In the genomic region with DNA sequence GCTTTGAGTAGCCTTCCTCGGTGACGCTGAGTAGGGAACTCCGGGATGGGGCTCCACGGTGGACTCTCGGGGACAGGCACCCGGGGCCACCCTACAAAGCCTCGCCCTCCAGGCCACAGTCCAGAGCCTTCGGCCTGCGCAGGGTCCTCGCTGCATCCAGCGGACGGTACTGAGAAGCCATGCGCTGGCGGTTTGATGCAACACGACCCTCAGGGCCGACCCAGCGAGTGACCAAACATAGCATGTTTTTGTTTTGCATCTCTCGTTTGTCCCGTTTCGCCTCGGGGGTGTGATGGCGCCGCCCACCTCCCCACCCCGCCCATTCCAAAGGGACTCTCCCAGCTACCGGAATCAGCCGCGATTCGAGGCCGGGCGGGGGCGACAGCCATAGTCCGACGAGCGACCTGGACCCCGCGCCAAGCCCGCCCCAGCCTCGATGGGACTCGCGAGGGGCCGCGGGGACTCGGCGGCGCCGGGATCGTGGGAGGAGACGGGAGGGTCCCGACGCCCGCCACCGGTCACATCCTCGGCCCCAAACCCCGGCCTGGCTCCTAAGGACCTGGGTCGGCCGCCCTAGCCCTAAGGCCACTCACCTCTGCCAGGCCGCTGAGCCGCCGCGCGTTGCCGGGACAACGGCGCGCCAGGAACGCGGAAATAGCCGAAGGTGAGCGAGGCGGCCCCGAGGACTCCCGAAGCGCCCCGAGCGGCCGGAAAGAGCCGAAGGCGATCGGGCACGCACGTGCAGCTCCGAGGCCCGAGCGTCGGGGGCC, we compare ENCODE assay signal across 7 cellular contexts. TPM values are rescaled to one million over a fixed set of nuclear protein-coding genes. Genes with fewer than 3 reads are reported as not detected.
DNase-seq lines count a peak whose midpoint lies in the region; ATAC-seq and TF ChIP-seq lines count a peak whose summit lies in the region.

No MANE protein-coding gene starts in this region.

- H3K27ac Mint-ChIP-seq in activated CD4-positive, alpha-beta T cell treated with anti-CD3 and anti-CD28 coated beads, Interleukin-2, amount 10 ng/mL, durations not matched to agents 24 days and 14 days, result peak overlapping the region; percentile 100

- peaks cover 4% of the 10 kb centered on the region for H3K9me3 Mint-ChIP-seq in activated CD4-positive, alpha-beta T cell treated with anti-CD3 and anti-CD28 coated beads, Interleukin-2, amount 10 ng/mL, durations not matched to agents 24 days and 14 days

- intact Hi-C loops in activated CD4-positive, alpha-beta T cell treated with anti-CD3 and anti-CD28 coated beads, Interleukin-2, amount 10 ng/mL, durations not matched to agents 24 days and 14 days (cut with micrococcal nuclease), result loop anchor here (2.0 to 5.0 kb wide), 3 partner anchors 67 to 303 kb away; a partner anchor contains a TSS
- intact Hi-C loops in colonic mucosa (cut with DNase I), result loop anchor here (5.0 to 10.0 kb wide), 2 partner anchors 115 to 162 kb away; a partner anchor contains a TSS

- no peaks in the 10 kb centered on the region for H3K27me3 ChIP-seq in colonic mucosa
- H3K27me3 ChIP-seq in layer of hippocampus (ENCODE audit: control insufficient read depth, insufficient read depth, low read length), result no peaks in the 10 kb centered on the region

- H3K9me3 ChIP-seq in colonic mucosa, result no peaks in the 10 kb centered on the region

- peak overlapping the region; percentile 82 for H3K27ac ChIP-seq in colonic mucosa
- H3K27ac ChIP-seq in layer of hippocampus (ENCODE audit: low read depth, low read length), result peak overlapping the region; percentile 81

- peak overlapping the region; percentile 98 for H3K4me3 ChIP-seq in colonic mucosa

- peak overlapping the region; percentile 95 for H3K4me3 Mint-ChIP-seq in activated CD4-positive, alpha-beta T cell treated with anti-CD3 and anti-CD28 coated beads, Interleukin-2, amount 10 ng/mL, durations not matched to agents 24 days and 14 days

- peak; percentile 44 for ATAC-seq in GM18502 (IDR thresholded peaks at IDR 0.05; ENCODE audit: poor library complexity, unreplicated experiment)
- peak; percentile 47 for ATAC-seq in HG03342 (IDR thresholded peaks at IDR 0.05; ENCODE audit: unreplicated experiment)

- no peak for TF ChIP-seq CTCF in colonic mucosa (IDR thresholded peaks at IDR 0.05)

- H3K27me3 Mint-ChIP-seq in activated CD4-positive, alpha-beta T cell treated with anti-CD3 and anti-CD28 coated beads, Interleukin-2, amount 10 ng/mL, durations not matched to agents 24 days and 14 days, result no peaks in the 10 kb centered on the region

- no peaks in the 10 kb centered on the region for H3K36me3 ChIP-seq in colonic mucosa

- peaks cover 10% of the 10 kb centered on the region for H3K36me3 Mint-ChIP-seq in activated CD4-positive, alpha-beta T cell treated with anti-CD3 and anti-CD28 coated beads, Interleukin-2, amount 10 ng/mL, durations not matched to agents 24 days and 14 days (ENCODE audit: low read depth)

- DNase-seq in NCI-H524 (lab: John Stamatoyannopoulos, UW) (peak; percentile 82 to 88), colonic mucosa (peak; percentile 88)
- peak; percentile 98 for DNase-seq in activated CD4-positive, alpha-beta T cell treated with anti-CD3 and anti-CD28 coated beads, Interleukin-2, amount 10 ng/mL, durations not matched to agents 24 days and 14 days
- DNase-seq in stimulated activated CD4-positive, alpha-beta T cell treated with anti-CD3 and anti-CD28 coated beads, Interleukin-15, amount 100 ng/mL, for 48 hours (ENCODE audit: low read depth in 2 of 2), result peak; percentile 80 to 89

- H3K4me1 Mint-ChIP-seq in activated CD4-positive, alpha-beta T cell treated with anti-CD3 and anti-CD28 coated beads, Interleukin-2, amount 10 ng/mL, durations not matched to agents 24 days and 14 days, result peaks cover 23% of the 10 kb centered on the region

- H3K4me1 ChIP-seq in colonic mucosa, result peaks cover 6% of the 10 kb centered on the region

- H3K9ac ChIP-seq in colonic mucosa (ENCODE audit: low read depth in 2 of 2, low read length in 2 of 2), result peak overlapping the region; percentile 73 to 74

RNA-seq across cellular contexts. Expression of a gene that starts 1.6 kb away (rescaled TPM):
- total RNA-seq in activated CD4-positive, alpha-beta T cell treated with anti-CD3 and anti-CD28 coated beads, Interleukin-2, amount 10 ng/mL, durations not matched to agents 24 days and 14 days, result 9.8 and 11.6 TPM in 2 replicates
- 10 to 100 TPM; 12.5 to 15.6 TPM for total RNA-seq in colonic mucosa

RNA-seq across cellular contexts. Expression of a gene that starts 1.9 kb away (rescaled TPM):
- total RNA-seq in activated CD4-positive, alpha-beta T cell treated with anti-CD3 and anti-CD28 coated beads, Interleukin-2, amount 10 ng/mL, durations not matched to agents 24 days and 14 days, result 34.9 and 36.7 TPM in 2 replicates
- 10 to 100 TPM; 13.6 to 17.1 TPM for total RNA-seq in colonic mucosa

Comparison
In these comparisons a context has a peak if more than half of its experiments do, and no peak if none do; other contexts are left out.
1. Peak in every context shown above with its lines: DNase-seq, ATAC-seq, H3K4me3 ChIP-seq and H3K27ac ChIP-seq.